Comparison of ENCODE assay signal across 16 cellular contexts in genomic region chr17:54256530-54256929, GRCh38.
A peak's percentile ranks its signal among the peaks of the same experiment; 100 is the strongest.
DNase-seq lines count a peak whose midpoint lies in the region; ATAC-seq and TF ChIP-seq lines count a peak whose summit lies in the region.
"Had no signal": no experiment of that assay in that cellular context is flagged by ENCODE, and none has a peak within 500 bp of the region (broad histone marks: within the 10 kb centered on the region; RNA-seq: fewer than 3 reads in every experiment).

No MANE protein-coding gene starts in this region.

- peak overlapping the region; percentile 70 for H3K27ac ChIP-seq in GM23338 (ENCODE audit: low read depth)
- H3K27ac ChIP-seq: BLaER1 had no signal

- H3F3A ChIP-seq in GM23338 (replicated peaks; ENCODE audit: low read depth), result no peaks in the 10 kb centered on the region

- H3K27me3 ChIP-seq in GM23338 (ENCODE audit: insufficient read depth) (no peaks in the 10 kb centered on the region), NT2/D1 (ENCODE audit: insufficient read depth, insufficient read length) (no peaks in the 10 kb centered on the region)
- H3K27me3 ChIP-seq: BLaER1 had no signal

- H3K9ac ChIP-seq in NT2/D1 (ENCODE audit: insufficient read length, low read depth), result no peak overlapping the region
- H3K9ac ChIP-seq: BLaER1 had no signal

- H3K79me2 ChIP-seq in GM23338 (replicated peaks; ENCODE audit: insufficient read depth), result no peaks in the 10 kb centered on the region

- no peak overlapping the region for H3K4me3 Mint-ChIP-seq in GM23338
- no peak overlapping the region for H3K4me3 Mint-ChIP-seq in activated naive CD4-positive, alpha-beta T cell treated with anti-CD3 and anti-CD28 coated beads, Interleukin-2, amount 10 ng/mL, durations not matched to agents 7 days and 5 days
- H3K4me3 Mint-ChIP-seq: CD8-positive, alpha-beta memory T cell; IgD-negative memory B cell had no signal

- H3K36me3 ChIP-seq in GM23338 (ENCODE audit: insufficient read depth), result no peaks in the 10 kb centered on the region
- H3K36me3 ChIP-seq in NT2/D1 (ENCODE audit: insufficient read depth, insufficient read length, low read length), result no peaks in the 10 kb centered on the region
- H3K36me3 ChIP-seq: BLaER1 had no signal

- H3K4me1 ChIP-seq in GM23338 (ENCODE audit: insufficient read depth) (peaks cover 32% of the 10 kb centered on the region), NT2/D1 (ENCODE audit: insufficient read depth, insufficient read length) (no peaks in the 10 kb centered on the region)
- H3K4me1 ChIP-seq: BLaER1 had no signal

- CTCF ChIA-PET in activated naive CD4-positive, alpha-beta T cell treated with anti-CD3 and anti-CD28 coated beads, Interleukin-2, amount 10 ng/mL, durations not matched to agents 7 days and 5 days (lab: Charles Lee), result no interaction called here

- ATAC-seq in GM23338, result peak; percentile 92
- no peak for ATAC-seq in HG03025 (IDR thresholded peaks at IDR 0.05; ENCODE audit: low FRiP score, unreplicated experiment)
- ATAC-seq: HCT116 had no signal

- DNase-seq in GM23338 (ENCODE audit: low spot score), result peak; percentile 73
- DNase-seq in NT2/D1 (ENCODE audit: low read depth, low spot score), result peak; percentile 57
- peak; percentile 52 for DNase-seq in iPS DF 19.7 (ENCODE audit: low read depth, low spot score)
- DNase-seq in iPS-NIHi11 (ENCODE audit: low spot score), result peak; percentile 49
- DNase-seq in NCI-H1092 treated with DMSO at 0.1 percent for 48 hours (lab: John Stamatoyannopoulos, UW), result no peak
- DNase-seq in stimulated activated CD4-positive, alpha-beta T cell treated with anti-CD3 and anti-CD28 coated beads, Interleukin-2, amount 100 ng/mL, for 48 hours, result no peak
- no peak for DNase-seq in activated naive CD4-positive, alpha-beta T cell treated with anti-CD3 and anti-CD28 coated beads, Interleukin-2, amount 10 ng/mL, durations not matched to agents 7 days and 5 days
- DNase-seq: 8988T; AML-193; CD8-positive, alpha-beta memory T cell; DMS53; GOT3 had no signal

- H3K4me3 ChIP-seq in GM23338, result no peak overlapping the region
- no peak overlapping the region for H3K4me3 ChIP-seq in NT2/D1 (ENCODE audit: insufficient read length, low read depth)
- H3K4me3 ChIP-seq: BLaER1 had no signal

- peaks cover 34% of the 10 kb centered on the region for H3K4me1 Mint-ChIP-seq in GM23338
- H3K4me1 Mint-ChIP-seq in activated naive CD4-positive, alpha-beta T cell treated with anti-CD3 and anti-CD28 coated beads, Interleukin-2, amount 10 ng/mL, durations not matched to agents 7 days and 5 days, result no peaks in the 10 kb centered on the region
- H3K4me1 Mint-ChIP-seq: CD8-positive, alpha-beta memory T cell; IgD-negative memory B cell had no signal

- no peaks in the 10 kb centered on the region; the same call in 1 of the 2 replicates for H3K9me3 ChIP-seq in NT2/D1 (ENCODE audit: insufficient read depth, low read length)
- H3K9me3 ChIP-seq: BLaER1 had no signal

- peaks cover 9% of the 10 kb centered on the region for H3K36me3 Mint-ChIP-seq in GM23338 (ENCODE audit: low read depth)
- H3K36me3 Mint-ChIP-seq in activated naive CD4-positive, alpha-beta T cell treated with anti-CD3 and anti-CD28 coated beads, Interleukin-2, amount 10 ng/mL, durations not matched to agents 7 days and 5 days, result no peaks in the 10 kb centered on the region
- H3K36me3 Mint-ChIP-seq: CD8-positive, alpha-beta memory T cell; IgD-negative memory B cell had no signal

- H3K4me2 ChIP-seq in GM23338, result peak overlapping the region; percentile 57
- H3K4me2 ChIP-seq: BLaER1 had no signal

- H2AFZ ChIP-seq in GM23338, result no peak overlapping the region

- no peak for TF ChIP-seq CTCF in GM23338 (conservative IDR thresholded peaks at IDR 0.05; ENCODE audit: low read depth in 2 of 2)

- peaks cover 9% of the 10 kb centered on the region; the same call in 2 of the 3 replicates for H3K9me3 Mint-ChIP-seq in GM23338
- H3K9me3 Mint-ChIP-seq in activated naive CD4-positive, alpha-beta T cell treated with anti-CD3 and anti-CD28 coated beads, Interleukin-2, amount 10 ng/mL, durations not matched to agents 7 days and 5 days, result peaks cover 2% of the 10 kb centered on the region

- peak overlapping the region; percentile 77 for H3K27ac Mint-ChIP-seq in GM23338
- no peak overlapping the region for H3K27ac Mint-ChIP-seq in activated naive CD4-positive, alpha-beta T cell treated with anti-CD3 and anti-CD28 coated beads, Interleukin-2, amount 10 ng/mL, durations not matched to agents 7 days and 5 days
- H3K27ac Mint-ChIP-seq: CD8-positive, alpha-beta memory T cell; IgD-negative memory B cell had no signal

- H3K27me3 Mint-ChIP-seq in GM23338 (ENCODE audit: insufficient read depth, low read depth, poor library complexity), result peaks cover 3% of the 10 kb centered on the region
- H3K27me3 Mint-ChIP-seq in activated naive CD4-positive, alpha-beta T cell treated with anti-CD3 and anti-CD28 coated beads, Interleukin-2, amount 10 ng/mL, durations not matched to agents 7 days and 5 days, result no peaks in the 10 kb centered on the region
- H3K27me3 Mint-ChIP-seq: CD8-positive, alpha-beta memory T cell; IgD-negative memory B cell had no signal

- H3K9me2 ChIP-seq in GM23338 (ENCODE audit: insufficient read depth), result no peaks in the 10 kb centered on the region

- no peaks in the 10 kb centered on the region for H4K20me1 ChIP-seq in GM23338 (replicated peaks; ENCODE audit: insufficient read depth)
- H4K20me1 ChIP-seq: BLaER1 had no signal

TF ChIP-seq in GM23338, 12 proteins besides CTCF, POLR2A, EP300 and RAD21:
- TF ChIP-seq EZH2phosphoT487 (IDR thresholded peaks at IDR 0.05; ENCODE audit: unreplicated experiment) (no peak), ZNF114 (CRISPR knock-in tag; IDR thresholded peaks at IDR 0.05) (no peak; the same call in 1 of the 2 replicates), ZNF462 (CRISPR knock-in tag; IDR thresholded peaks at IDR 0.05) (peak; percentile 98), NANOG (IDR thresholded peaks at IDR 0.05; ENCODE audit: borderline replicate concordance) (peak; percentile 73; the same call in 1 of the 2 replicates)

Comparison
In these comparisons a context has a peak if more than half of its experiments do, and no peak if none do; other contexts are left out.
1. DNase-seq: peak in GM23338 (single experiment), NT2/D1 (single experiment), iPS DF 19.7 (single experiment) and iPS-NIHi11 (single experiment); none in NCI-H1092 treated with DMSO at 0.1 percent for 48 hours (single experiment), stimulated activated CD4-positive, alpha-beta T cell treated with anti-CD3 and anti-CD28 coated beads, Interleukin-2, amount 100 ng/mL, for 48 hours (0 of 2) and activated naive CD4-positive, alpha-beta T cell treated with anti-CD3 and anti-CD28 coated beads, Interleukin-2, amount 10 ng/mL, durations not matched to agents 7 days and 5 days (single experiment).